In genomic region chr7:108630002-108630401, GRCh38 we compare ENCODE assay signal across 1 cellular context.
TF ChIP-seq lines count a peak whose summit lies in the region.

No MANE protein-coding gene starts in this region.

TF ChIP-seq in IMR-90, 13 proteins besides CTCF, POLR2A, EP300 and RAD21 (continued from another document):
- TF ChIP-seq MXI1 (IDR thresholded peaks at IDR 0.05; ENCODE audit: borderline replicate concordance, low read depth, low read length) (no peak), RCOR1 (IDR thresholded peaks at IDR 0.05; ENCODE audit: insufficient replicate concordance, low read length) (no peak), USF2 (IDR thresholded peaks at IDR 0.05; ENCODE audit: low read depth, low read length) (no peak), BHLHE40 (IDR thresholded peaks at IDR 0.05; ENCODE audit: low read depth, low read length) (no peak), SMC3 (IDR thresholded peaks at IDR 0.05; ENCODE audit: low read depth, low read length) (no peak), CEBPB (IDR thresholded peaks at IDR 0.05; ENCODE audit: low read depth, low read length) (no peak), CHD1 (IDR thresholded peaks at IDR 0.05; ENCODE audit: low read depth, low read length) (no peak)
